In the genomic region with DNA sequence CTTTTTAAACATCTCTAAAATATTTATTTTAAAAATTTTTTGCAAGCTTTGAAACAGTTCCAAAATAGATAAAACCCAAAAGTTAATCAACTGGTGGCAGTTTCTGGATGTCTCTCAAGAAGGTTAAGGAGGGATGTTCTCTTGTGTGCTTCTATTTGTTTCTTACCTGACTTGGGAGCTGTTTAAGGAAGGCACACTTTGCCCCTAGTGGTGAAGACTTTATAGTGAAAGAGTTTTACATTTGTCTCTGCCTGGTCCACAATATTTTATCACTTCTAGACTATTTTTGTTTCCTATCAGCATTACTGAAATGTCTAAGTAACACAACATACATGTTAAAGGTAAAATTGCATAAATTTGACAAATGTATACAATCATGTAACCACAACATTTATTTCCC, we compare ENCODE assay signal across 1 cellular context.
TF ChIP-seq lines count a peak whose summit lies in the region.

No MANE protein-coding gene starts in this region.

TF ChIP-seq in HepG2, 621 proteins besides CTCF, POLR2A, EP300 and RAD21 (continued from another document):
- TF ChIP-seq SMAD1 (CRISPR knock-in tag; IDR thresholded peaks at IDR 0.05; ENCODE audit: borderline replicate concordance, low read depth) (no peak), ZNF484 (CRISPR knock-in tag; IDR thresholded peaks at IDR 0.05; ENCODE audit: borderline replicate concordance, low read depth) (no peak), KDM3A (CRISPR knock-in tag; IDR thresholded peaks at IDR 0.05; ENCODE audit: low read depth) (no peak), RNF2 (conservative IDR thresholded peaks at IDR 0.05; ENCODE audit: low read depth) (no peak), MZF1 (CRISPR knock-in tag; IDR thresholded peaks at IDR 0.05; ENCODE audit: borderline replicate concordance) (no peak), MIXL1 (CRISPR knock-in tag; IDR thresholded peaks at IDR 0.05) (no peak), CHD2 (IDR thresholded peaks at IDR 0.05; ENCODE audit: low read depth, low read length) (no peak), GATAD1 (CRISPR knock-in tag; IDR thresholded peaks at IDR 0.05) (no peak), ZMYM4 (CRISPR knock-in tag; IDR thresholded peaks at IDR 0.05) (no peak), PTBP1 (IDR thresholded peaks at IDR 0.05; ENCODE audit: low read depth, low read length, poor library complexity, severe bottlenecking) (no peak), TP53 (CRISPR knock-in tag; conservative IDR thresholded peaks at IDR 0.05) (no peak), TMF1 (CRISPR knock-in tag; IDR thresholded peaks at IDR 0.05; ENCODE audit: low read depth) (no peak)
- TF ChIP-seq, protein P1, sequence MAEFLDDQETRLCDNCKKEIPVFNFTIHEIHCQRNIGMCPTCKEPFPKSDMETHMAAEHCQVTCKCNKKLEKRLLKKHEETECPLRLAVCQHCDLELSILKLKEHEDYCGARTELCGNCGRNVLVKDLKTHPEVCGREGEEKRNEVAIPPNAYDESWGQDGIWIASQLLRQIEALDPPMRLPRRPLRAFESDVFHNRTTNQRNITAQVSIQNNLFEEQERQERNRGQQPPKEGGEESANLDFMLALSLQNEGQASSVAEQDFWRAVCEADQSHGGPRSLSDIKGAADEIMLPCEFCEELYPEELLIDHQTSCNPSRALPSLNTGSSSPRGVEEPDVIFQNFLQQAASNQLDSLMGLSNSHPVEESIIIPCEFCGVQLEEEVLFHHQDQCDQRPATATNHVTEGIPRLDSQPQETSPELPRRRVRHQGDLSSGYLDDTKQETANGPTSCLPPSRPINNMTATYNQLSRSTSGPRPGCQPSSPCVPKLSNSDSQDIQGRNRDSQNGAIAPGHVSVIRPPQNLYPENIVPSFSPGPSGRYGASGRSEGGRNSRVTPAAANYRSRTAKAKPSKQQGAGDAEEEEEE (CRISPR knock-in tag; IDR thresholded peaks at IDR 0.05; ENCODE audit: borderline replicate concordance), result no peak
- TF ChIP-seq, protein P2, sequence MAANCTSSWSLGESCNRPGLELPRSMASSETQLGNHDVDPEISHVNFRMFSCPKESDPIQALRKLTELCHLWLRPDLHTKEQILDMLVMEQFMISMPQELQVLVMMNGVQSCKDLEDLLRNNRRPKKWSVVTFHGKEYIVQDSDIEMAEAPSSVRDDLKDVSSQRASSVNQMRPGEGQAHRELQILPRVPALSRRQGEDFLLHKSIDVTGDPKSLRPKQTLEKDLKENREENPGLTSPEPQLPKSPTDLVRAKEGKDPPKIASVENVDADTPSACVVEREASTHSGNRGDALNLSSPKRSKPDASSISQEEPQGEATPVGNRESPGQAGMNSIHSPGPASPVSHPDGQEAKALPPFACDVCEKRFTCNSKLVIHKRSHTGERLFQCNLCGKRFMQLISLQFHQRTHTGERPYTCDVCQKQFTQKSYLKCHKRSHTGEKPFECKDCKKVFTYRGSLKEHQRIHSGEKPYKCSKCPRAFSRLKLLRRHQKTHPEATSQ (CRISPR knock-in tag; IDR thresholded peaks at IDR 0.05; ENCODE audit: borderline replicate concordance), result no peak
- TF ChIP-seq, protein P3, sequence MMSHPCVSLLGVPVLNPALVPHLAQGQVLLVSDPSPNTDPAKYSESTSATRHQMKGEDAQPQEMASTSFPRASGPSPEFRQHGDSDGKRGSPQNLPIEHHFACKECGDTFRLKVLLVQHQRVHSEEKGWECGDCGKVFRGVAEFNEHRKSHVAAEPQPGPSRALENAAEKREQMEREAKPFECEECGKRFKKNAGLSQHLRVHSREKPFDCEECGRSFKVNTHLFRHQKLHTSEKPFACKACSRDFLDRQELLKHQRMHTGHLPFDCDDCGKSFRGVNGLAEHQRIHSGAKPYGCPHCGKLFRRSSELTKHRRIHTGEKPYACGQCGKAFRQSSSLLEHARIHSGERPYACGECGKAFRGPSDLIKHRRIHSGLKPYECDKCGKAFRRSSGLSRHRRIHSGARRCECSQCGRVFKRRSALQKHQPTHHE (CRISPR knock-in tag; IDR thresholded peaks at IDR 0.05; ENCODE audit: borderline replicate concordance), result no peak
- TF ChIP-seq, protein P4, sequence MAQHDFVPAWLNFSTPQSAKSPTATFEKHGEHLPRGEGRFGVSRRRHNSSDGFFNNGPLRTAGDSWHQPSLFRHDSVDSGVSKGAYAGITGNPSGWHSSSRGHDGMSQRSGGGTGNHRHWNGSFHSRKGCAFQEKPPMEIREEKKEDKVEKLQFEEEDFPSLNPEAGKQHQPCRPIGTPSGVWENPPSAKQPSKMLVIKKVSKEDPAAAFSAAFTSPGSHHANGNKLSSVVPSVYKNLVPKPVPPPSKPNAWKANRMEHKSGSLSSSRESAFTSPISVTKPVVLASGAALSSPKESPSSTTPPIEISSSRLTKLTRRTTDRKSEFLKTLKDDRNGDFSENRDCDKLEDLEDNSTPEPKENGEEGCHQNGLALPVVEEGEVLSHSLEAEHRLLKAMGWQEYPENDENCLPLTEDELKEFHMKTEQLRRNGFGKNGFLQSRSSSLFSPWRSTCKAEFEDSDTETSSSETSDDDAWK (CRISPR knock-in tag; IDR thresholded peaks at IDR 0.05), result no peak
- TF ChIP-seq, protein P5, sequence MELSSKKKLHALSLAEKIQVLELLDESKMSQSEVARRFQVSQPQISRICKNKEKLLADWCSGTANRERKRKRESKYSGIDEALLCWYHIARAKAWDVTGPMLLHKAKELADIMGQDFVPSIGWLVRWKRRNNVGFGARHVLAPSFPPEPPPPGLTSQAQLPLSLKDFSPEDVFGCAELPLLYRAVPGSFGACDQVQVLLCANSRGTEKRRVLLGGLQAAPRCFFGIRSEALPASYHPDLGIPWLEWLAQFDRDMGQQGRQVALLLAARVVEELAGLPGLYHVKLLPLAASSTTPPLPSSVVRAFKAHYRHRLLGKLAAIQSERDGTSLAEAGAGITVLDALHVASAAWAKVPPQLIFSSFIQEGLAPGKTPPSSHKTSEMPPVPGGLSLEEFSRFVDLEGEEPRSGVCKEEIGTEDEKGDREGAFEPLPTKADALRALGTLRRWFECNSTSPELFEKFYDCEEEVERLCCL (CRISPR knock-in tag; IDR thresholded peaks at IDR 0.05; ENCODE audit: borderline replicate concordance), result no peak
- TF ChIP-seq, protein P6, sequence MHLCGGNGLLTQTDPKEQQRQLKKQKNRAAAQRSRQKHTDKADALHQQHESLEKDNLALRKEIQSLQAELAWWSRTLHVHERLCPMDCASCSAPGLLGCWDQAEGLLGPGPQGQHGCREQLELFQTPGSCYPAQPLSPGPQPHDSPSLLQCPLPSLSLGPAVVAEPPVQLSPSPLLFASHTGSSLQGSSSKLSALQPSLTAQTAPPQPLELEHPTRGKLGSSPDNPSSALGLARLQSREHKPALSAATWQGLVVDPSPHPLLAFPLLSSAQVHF (CRISPR knock-in tag; IDR thresholded peaks at IDR 0.05), result no peak
